10 cellular contexts compared by ENCODE assay signal in genomic region chr22:50471962-50472361, GRCh38. TPM values are rescaled to one million over a fixed set of nuclear protein-coding genes. Genes with fewer than 3 reads are reported as not detected.
DNase-seq lines count a peak whose midpoint lies in the region; ATAC-seq and TF ChIP-seq lines count a peak whose summit lies in the region.
"Had no signal": no experiment of that assay in that cellular context is flagged by ENCODE, and none has a peak within 500 bp of the region (broad histone marks: within the 10 kb centered on the region; RNA-seq: fewer than 3 reads in every experiment).

No MANE protein-coding gene starts in this region.

- peak overlapping the region in 1 of 2 donors; percentile 95 for H3K27ac ChIP-seq in mucosa of rectum (ENCODE audit: low read depth in 2 of 2, low read length in 2 of 2)

- H3K4me3 ChIP-seq in mucosa of rectum (ENCODE audit: low read length in 2 of 2): no peak overlapping the region

- H3K36me3 ChIP-seq in mucosa of rectum (ENCODE audit: control insufficient read depth in 2 of 2, insufficient read depth in 2 of 2, low read length in 2 of 2): peaks cover 5 to 11% of the 10 kb centered on the region in 2 donors

- no peak for TF ChIP-seq POLR2A in GM18505 (IDR thresholded peaks at IDR 0.05; ENCODE audit: borderline replicate concordance, extremely low read depth, insufficient read depth, insufficient read length)

- peak overlapping the region; percentile 49 to 56 for H3K9ac ChIP-seq in mucosa of rectum (ENCODE audit: low read depth in 1 of 2, low read length in 2 of 2)

- peak overlapping the region; percentile 65 for H3K27ac Mint-ChIP-seq in activated naive CD4-positive, alpha-beta T cell treated with anti-CD3 and anti-CD28 coated beads, Interleukin-2, amount 50 U/mL, for 24 hours
- peak overlapping the region; percentile 68 for H3K27ac Mint-ChIP-seq in activated T-helper 17 cell treated with anti-CD3 and anti-CD28 coated beads, Interleukin-2, amount 50 U/mL, for 72 hours

- H3K27me3 ChIP-seq in mucosa of rectum (ENCODE audit: control insufficient read depth in 2 of 2, insufficient read depth in 2 of 2, low read length in 2 of 2): no peaks in the 10 kb centered on the region

- peak overlapping the region; percentile 92 for H3K4me3 Mint-ChIP-seq in activated naive CD4-positive, alpha-beta T cell treated with anti-CD3 and anti-CD28 coated beads, Interleukin-2, amount 50 U/mL, for 24 hours
- H3K4me3 Mint-ChIP-seq in activated T-helper 17 cell treated with anti-CD3 and anti-CD28 coated beads, Interleukin-2, amount 50 U/mL, for 72 hours: peak overlapping the region; percentile 86

- ATAC-seq in activated T-helper 17 cell treated with anti-CD3 and anti-CD28 coated beads, Interleukin-2, amount 50 U/mL, for 72 hours (replicated peaks): no peak
- ATAC-seq in GM18505 (IDR thresholded peaks at IDR 0.05; ENCODE audit: unreplicated experiment): no peak
- ATAC-seq: left colon had no signal

- no peaks in the 10 kb centered on the region for H3K9me3 Mint-ChIP-seq in activated naive CD4-positive, alpha-beta T cell treated with anti-CD3 and anti-CD28 coated beads, Interleukin-2, amount 50 U/mL, for 24 hours
- H3K9me3 Mint-ChIP-seq in activated T-helper 17 cell treated with anti-CD3 and anti-CD28 coated beads, Interleukin-2, amount 50 U/mL, for 72 hours: no peaks in the 10 kb centered on the region

- peaks cover 2% of the 10 kb centered on the region for H3K36me3 Mint-ChIP-seq in activated naive CD4-positive, alpha-beta T cell treated with anti-CD3 and anti-CD28 coated beads, Interleukin-2, amount 50 U/mL, for 24 hours
- H3K36me3 Mint-ChIP-seq in activated T-helper 17 cell treated with anti-CD3 and anti-CD28 coated beads, Interleukin-2, amount 50 U/mL, for 72 hours (ENCODE audit: low read depth): peaks cover 15% of the 10 kb centered on the region

- no peaks in the 10 kb centered on the region for H3K9me3 ChIP-seq in mucosa of rectum (ENCODE audit: control insufficient read depth in 2 of 2, low read length in 2 of 2)

- H3K4me1 Mint-ChIP-seq in activated naive CD4-positive, alpha-beta T cell treated with anti-CD3 and anti-CD28 coated beads, Interleukin-2, amount 50 U/mL, for 24 hours: peaks cover 60% of the 10 kb centered on the region
- peaks cover 21% of the 10 kb centered on the region for H3K4me1 Mint-ChIP-seq in activated T-helper 17 cell treated with anti-CD3 and anti-CD28 coated beads, Interleukin-2, amount 50 U/mL, for 72 hours

- peaks cover 58 to 59% of the 10 kb centered on the region in 2 donors for H3K4me1 ChIP-seq in mucosa of rectum (ENCODE audit: control insufficient read depth in 2 of 2, insufficient read depth in 2 of 2, low read length in 2 of 2)

- no peaks in the 10 kb centered on the region for H3K27me3 Mint-ChIP-seq in activated naive CD4-positive, alpha-beta T cell treated with anti-CD3 and anti-CD28 coated beads, Interleukin-2, amount 50 U/mL, for 24 hours
- no peaks in the 10 kb centered on the region for H3K27me3 Mint-ChIP-seq in activated T-helper 17 cell treated with anti-CD3 and anti-CD28 coated beads, Interleukin-2, amount 50 U/mL, for 72 hours

- DNase-seq in activated naive CD4-positive, alpha-beta T cell (lab: John Stamatoyannopoulos, UW): no peak
- no peak for DNase-seq in DMS79 treated with DMSO at 0.1 percent for 48 hours (lab: John Stamatoyannopoulos, UW)
- no peak for DNase-seq in ureter (ENCODE audit: low spot score)
- DNase-seq in GF-D8 (lab: John Stamatoyannopoulos, UW): no peak
- DNase-seq: left colon had no signal

RNA-seq across cellular contexts. Expression of gene SBF1, which starts 2.9 kb away (rescaled TPM):
- total RNA-seq in activated T-helper 17 cell treated with anti-CD3 and anti-CD28 coated beads, Interleukin-2, amount 50 U/mL, for 72 hours: 100 to 1,000 TPM in 1 of 2 donors, 10 to 100 TPM in 1; 84.2 to 126 TPM
- total RNA-seq in ureter: 79.2 TPM

RNA-seq across cellular contexts. Expression of gene ADM2, which starts 9.4 kb away (rescaled TPM):
- 1 to 10 TPM; 1.3 to 3.7 TPM for total RNA-seq in activated T-helper 17 cell treated with anti-CD3 and anti-CD28 coated beads, Interleukin-2, amount 50 U/mL, for 72 hours
- 4.6 TPM for total RNA-seq in ureter

RNA-seq across cellular contexts. Expression of gene MIOX, which starts 14.7 kb away (rescaled TPM):
- under 1 TPM; 0.24 to 0.53 TPM for total RNA-seq in activated T-helper 17 cell treated with anti-CD3 and anti-CD28 coated beads, Interleukin-2, amount 50 U/mL, for 72 hours
- total RNA-seq in ureter: not detected
- total RNA-seq: left colon, omental fat pad had no signal

RNA-seq across cellular contexts. Expression of gene LMF2, which starts 35.5 kb away (rescaled TPM):
- 10 to 100 TPM; 61.3 to 89.0 TPM for total RNA-seq in activated T-helper 17 cell treated with anti-CD3 and anti-CD28 coated beads, Interleukin-2, amount 50 U/mL, for 72 hours
- total RNA-seq in ureter: 63.6 TPM

RNA-seq across cellular contexts. Expression of gene NCAPH2, which starts 36.1 kb away (rescaled TPM):
- total RNA-seq in activated T-helper 17 cell treated with anti-CD3 and anti-CD28 coated beads, Interleukin-2, amount 50 U/mL, for 72 hours: 100 to 1,000 TPM; 112 to 138 TPM
- 37.7 TPM for total RNA-seq in ureter
